Comparison of ENCODE assay signal across 10 cellular contexts in the genomic region with DNA sequence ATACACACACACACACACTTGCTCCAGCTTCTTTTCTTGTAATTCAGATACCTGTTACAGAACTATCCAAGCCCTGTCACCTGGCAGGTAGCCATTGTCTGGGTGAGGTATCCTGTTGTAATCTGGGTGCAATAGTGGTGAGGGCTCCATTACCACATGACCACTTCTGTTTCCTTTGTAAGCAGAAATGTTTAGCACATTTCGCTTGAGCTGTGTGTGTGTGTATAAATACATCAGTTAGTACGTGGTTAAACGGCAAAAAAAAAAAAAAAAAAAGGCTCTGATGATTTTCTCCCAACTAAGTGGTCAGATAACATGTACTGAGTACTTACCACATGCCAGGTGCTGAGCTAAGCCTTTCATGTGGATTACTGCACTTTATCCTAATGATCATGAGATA.
A peak's percentile ranks its signal among the peaks of the same experiment; 100 is the strongest.
DNase-seq lines count a peak whose midpoint lies in the region; ATAC-seq lines count a peak whose summit lies in the region.
"Had no signal": no experiment of that assay in that cellular context is flagged by ENCODE, and none has a peak within 500 bp of the region (broad histone marks: within the 10 kb centered on the region; RNA-seq: fewer than 3 reads in every experiment).

No MANE protein-coding gene starts in this region.

- H3K36me3 Mint-ChIP-seq in activated T-cell treated with anti-CD3 and anti-CD28 coated beads, Interleukin-2, amount 50 U/mL, for 4 hours (ENCODE audit: insufficient read depth), result no peaks in the 10 kb centered on the region
- no peaks in the 10 kb centered on the region for H3K36me3 Mint-ChIP-seq in activated T-cell treated with anti-CD3 and anti-CD28 coated beads, Interleukin-2, amount 50 U/mL, for 24 hours (ENCODE audit: low read depth)
- no peaks in the 10 kb centered on the region for H3K36me3 Mint-ChIP-seq in activated naive CD8-positive, alpha-beta T cell
- H3K36me3 Mint-ChIP-seq: naive B cell had no signal

- H3K27ac Mint-ChIP-seq in activated T-cell treated with anti-CD3 and anti-CD28 coated beads, Interleukin-2, amount 50 U/mL, for 24 hours, result no peak overlapping the region
- H3K27ac Mint-ChIP-seq in activated naive CD8-positive, alpha-beta T cell, result peak overlapping the region; percentile 61

- peak overlapping the region; percentile 33 for H3K4me3 Mint-ChIP-seq in activated T-cell treated with anti-CD3 and anti-CD28 coated beads, Interleukin-2, amount 50 U/mL, for 4 hours
- no peak overlapping the region for H3K4me3 Mint-ChIP-seq in activated T-cell treated with anti-CD3 and anti-CD28 coated beads, Interleukin-2, amount 50 U/mL, for 24 hours
- H3K4me3 Mint-ChIP-seq in activated naive CD8-positive, alpha-beta T cell, result peak overlapping the region; percentile 51
- H3K4me3 Mint-ChIP-seq: naive B cell had no signal

- peak; percentile 17 for DNase-seq in activated T-cell treated with anti-CD3 and anti-CD28 coated beads, Interleukin-2, amount 50 U/mL, for 4 hours
- no peak for DNase-seq in activated T-cell treated with anti-CD3 and anti-CD28 coated beads, Interleukin-2, amount 50 U/mL, for 24 hours
- DNase-seq in NCI-H69 (lab: John Stamatoyannopoulos, UW) (peak; percentile 59), EL (no peak)
- peak; percentile 17 to 39 for DNase-seq in stimulated activated CD8-positive, alpha-beta memory T cell treated with anti-CD3 and anti-CD28 coated beads, Interleukin-7, amount 100 ng/mL, for 1 hour (ENCODE audit: low read depth in 2 of 2)
- no peak for DNase-seq in stimulated activated CD4-positive, alpha-beta T cell treated with anti-CD3 and anti-CD28 coated beads, Interleukin-2, amount 100 ng/mL, for 24 hours
- DNase-seq: amygdala, naive B cell had no signal

- ATAC-seq in activated T-cell treated with anti-CD3 and anti-CD28 coated beads, Interleukin-2, amount 50 U/mL, for 4 hours, result peak; percentile 27
- ATAC-seq in HG02884 (IDR thresholded peaks at IDR 0.05; ENCODE audit: unreplicated experiment), result no peak

- peaks cover 58% of the 10 kb centered on the region for H3K4me1 Mint-ChIP-seq in activated T-cell treated with anti-CD3 and anti-CD28 coated beads, Interleukin-2, amount 50 U/mL, for 4 hours (ENCODE audit: low read depth)
- peaks cover 62% of the 10 kb centered on the region for H3K4me1 Mint-ChIP-seq in activated T-cell treated with anti-CD3 and anti-CD28 coated beads, Interleukin-2, amount 50 U/mL, for 24 hours (ENCODE audit: low read depth)
- peaks cover 69% of the 10 kb centered on the region for H3K4me1 Mint-ChIP-seq in activated naive CD8-positive, alpha-beta T cell (ENCODE audit: low read depth)
- H3K4me1 Mint-ChIP-seq: naive B cell had no signal

- H3K27me3 Mint-ChIP-seq in activated T-cell treated with anti-CD3 and anti-CD28 coated beads, Interleukin-2, amount 50 U/mL, for 4 hours (ENCODE audit: low read depth), result no peaks in the 10 kb centered on the region
- no peaks in the 10 kb centered on the region for H3K27me3 Mint-ChIP-seq in activated T-cell treated with anti-CD3 and anti-CD28 coated beads, Interleukin-2, amount 50 U/mL, for 24 hours
- H3K27me3 Mint-ChIP-seq in activated naive CD8-positive, alpha-beta T cell, result no peaks in the 10 kb centered on the region
- H3K27me3 Mint-ChIP-seq: naive B cell had no signal

- H3K9me3 Mint-ChIP-seq in activated T-cell treated with anti-CD3 and anti-CD28 coated beads, Interleukin-2, amount 50 U/mL, for 4 hours, result no peaks in the 10 kb centered on the region
- peaks cover 4% of the 10 kb centered on the region for H3K9me3 Mint-ChIP-seq in activated T-cell treated with anti-CD3 and anti-CD28 coated beads, Interleukin-2, amount 50 U/mL, for 24 hours
- no peaks in the 10 kb centered on the region for H3K9me3 Mint-ChIP-seq in activated naive CD8-positive, alpha-beta T cell (ENCODE audit: low read depth)

Comparison
In these comparisons a context has a peak if more than half of its experiments do, and no peak if none do; other contexts are left out.
1. DNase-seq: peak in activated T-cell treated with anti-CD3 and anti-CD28 coated beads, Interleukin-2, amount 50 U/mL, for 4 hours (single experiment), NCI-H69 (single experiment) and stimulated activated CD8-positive, alpha-beta memory T cell treated with anti-CD3 and anti-CD28 coated beads, Interleukin-7, amount 100 ng/mL, for 1 hour (2 of 2); none in activated T-cell treated with anti-CD3 and anti-CD28 coated beads, Interleukin-2, amount 50 U/mL, for 24 hours (single experiment), stimulated activated CD4-positive, alpha-beta T cell treated with anti-CD3 and anti-CD28 coated beads, Interleukin-2, amount 100 ng/mL, for 24 hours (0 of 2) and EL (single experiment).